Comparison of ENCODE assay signal across 23 cellular contexts in the genomic region with DNA sequence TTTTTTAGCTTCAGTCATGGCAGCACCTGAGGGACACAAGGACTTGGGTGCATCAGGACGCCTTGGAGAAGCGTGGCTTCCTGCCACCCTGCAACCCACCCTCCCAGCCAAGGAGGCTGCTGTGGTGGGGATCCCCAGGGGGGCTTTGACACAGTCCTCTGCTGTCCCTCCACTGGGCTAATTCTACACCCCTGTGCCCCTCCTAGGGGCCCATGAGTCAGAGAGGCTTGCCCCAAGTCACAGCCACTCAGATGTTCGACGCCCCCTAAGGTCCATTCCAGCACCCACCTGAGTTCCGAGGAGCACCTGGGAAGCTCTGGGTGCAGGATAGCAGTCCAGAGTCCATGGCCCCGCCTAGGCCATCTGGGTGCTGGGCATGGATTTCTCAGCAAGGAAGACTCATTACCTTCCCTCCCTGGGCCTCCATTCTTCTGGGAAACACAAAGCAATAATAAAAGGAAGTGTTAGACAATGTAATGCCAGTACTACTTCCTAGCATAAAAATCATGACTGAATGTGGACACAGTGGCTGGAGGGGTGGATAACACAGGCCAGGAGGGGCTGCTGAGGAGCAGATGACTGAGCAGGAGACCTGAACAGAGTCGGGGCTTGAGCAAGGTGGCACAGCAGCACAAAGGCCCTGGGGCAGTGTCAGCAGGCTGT. TPM values are rescaled to one million over a fixed set of nuclear protein-coding genes. Genes with fewer than 3 reads are reported as not detected.
A peak's percentile ranks its signal among the peaks of the same experiment; 100 is the strongest.
DNase-seq lines count a peak whose midpoint lies in the region; ATAC-seq, FAIRE-seq and TF ChIP-seq lines count a peak whose summit lies in the region.
"Had no signal": no experiment of that assay in that cellular context is flagged by ENCODE, and none has a peak within 500 bp of the region (broad histone marks: within the 10 kb centered on the region; RNA-seq: fewer than 3 reads in every experiment).

No MANE protein-coding gene starts in this region.

- H3K18ac ChIP-seq in neuronal stem cell (ENCODE audit: low read length) = no peak overlapping the region

- H2BK120ac ChIP-seq in neuronal stem cell (ENCODE audit: low read depth, low read length) = no peak overlapping the region

- H3K27me3 Mint-ChIP-seq in effector memory CD8-positive, alpha-beta T cell = peaks cover 24 to 46% of the 10 kb centered on the region in 2 donors

- H3K9ac ChIP-seq in endothelial cell of umbilical vein (replicated peaks; ENCODE audit: extremely low read depth, insufficient read depth, low read length) (no peak overlapping the region), neuronal stem cell (ENCODE audit: low read depth, low read length, poor library complexity) (no peak overlapping the region)

- POLR2A ChIA-PET in Panc1 (lab: Charles Lee) = no interaction called here
- POLR2A ChIA-PET in endothelial cell of umbilical vein (lab: Charles Lee) = no interaction called here

- H3K23ac ChIP-seq in neuronal stem cell (ENCODE audit: low read depth, low read length, poor library complexity) = no peak overlapping the region

- no peak overlapping the region for H3K4me3 Mint-ChIP-seq in effector memory CD8-positive, alpha-beta T cell
- H3K4me3 Mint-ChIP-seq: CD14-positive monocyte; CD8-positive, alpha-beta memory T cell; HFFc6 had no signal

- H3K4me2 ChIP-seq in endothelial cell of umbilical vein (ENCODE audit: insufficient read depth, low read length) (no peak overlapping the region), neuronal stem cell (ENCODE audit: insufficient read depth, low read length, poor library complexity, severe bottlenecking) (no peak overlapping the region)

- no peaks in the 10 kb centered on the region for H3K9me1 ChIP-seq in endothelial cell of umbilical vein (replicated peaks; ENCODE audit: control insufficient read depth, extremely low read depth, insufficient read depth, low read length)

- H3K27me3 ChIP-seq in Panc1 (ENCODE audit: control insufficient read depth, insufficient read depth, low read length) (no peaks in the 10 kb centered on the region), endothelial cell of umbilical vein (ENCODE audit: control insufficient read depth in 2 of 2, insufficient read depth in 2 of 2, low read length in 2 of 2) (peaks cover 10 to 22% of the 10 kb centered on the region in 2 experiments), neuronal stem cell (ENCODE audit: control insufficient read depth in 3 of 3, insufficient read depth in 3 of 3, low read depth in 1 of 3, low read length in 3 of 3) (peaks cover 0 to 45% (median 0%) of the 10 kb centered on the region in 3 experiments)

- dilution Hi-C loops in endothelial cell of umbilical vein (cut with MboI; ENCODE audit: extremely low pct_ligation_motif_present, low sequenced_read_pairs) = no loop called here

- H3K27ac ChIP-seq in Panc1 (ENCODE audit: low read length) (no peak overlapping the region; the same call in 1 of the 2 replicates), endothelial cell of umbilical vein (ENCODE audit: insufficient read depth, low read depth, low read length) (no peak overlapping the region), neuronal stem cell (replicated peaks; ENCODE audit: low read length) (no peak overlapping the region)
- H3K27ac ChIP-seq: SK-N-MC had no signal

- H3K36me3 ChIP-seq in Panc1 (ENCODE audit: control insufficient read depth, insufficient read depth, low read length) = no peaks in the 10 kb centered on the region
- no peaks in the 10 kb centered on the region for H3K36me3 ChIP-seq in endothelial cell of umbilical vein (ENCODE audit: control insufficient read depth in 2 of 2, extremely low read depth in 1 of 2, insufficient read depth in 2 of 2, low read length in 2 of 2)
- H3K36me3 ChIP-seq in neuronal stem cell (replicated peaks in 1 of 2; ENCODE audit: control insufficient read depth in 2 of 2, insufficient read depth in 2 of 2, low read length in 2 of 2) = no peaks in the 10 kb centered on the region
- H3K36me3 ChIP-seq: HAP-1 had no signal

- CTCF ChIA-PET in Panc1 (lab: Charles Lee) = no interaction called here
- CTCF ChIA-PET in endothelial cell of umbilical vein (lab: Charles Lee) = no interaction called here

- H3K79me1 ChIP-seq in neuronal stem cell (ENCODE audit: low read depth, low read length) = no peaks in the 10 kb centered on the region

- no peaks in the 10 kb centered on the region for H3K79me2 ChIP-seq in endothelial cell of umbilical vein (ENCODE audit: control insufficient read depth, insufficient read depth, low read length)

- no peak for ATAC-seq in Panc1
- ATAC-seq in omental fat pad (ENCODE audit: low FRiP score) = no peak
- ATAC-seq in effector memory CD8-positive, alpha-beta T cell (replicated peaks) = no peak
- ATAC-seq in HG03196 (IDR thresholded peaks at IDR 0.05; ENCODE audit: unreplicated experiment) = no peak

- no peaks in the 10 kb centered on the region for H3K9me3 ChIP-seq in Panc1 (ENCODE audit: control insufficient read depth, insufficient read depth, low read depth, low read length)
- H3K9me3 ChIP-seq in endothelial cell of umbilical vein (replicated peaks; ENCODE audit: control insufficient read depth, insufficient read depth, low read length) = no peaks in the 10 kb centered on the region
- no peaks in the 10 kb centered on the region for H3K9me3 ChIP-seq in neuronal stem cell (replicated peaks in 1 of 2; ENCODE audit: control insufficient read depth in 2 of 2, insufficient read depth in 1 of 2, low read depth in 1 of 2, low read length in 2 of 2)
- H3K9me3 ChIP-seq: HAP-1 had no signal

- H3K4ac ChIP-seq in neuronal stem cell (ENCODE audit: low read length) = no peak overlapping the region

- TF ChIP-seq POLR2A in endothelial cell of umbilical vein (IDR thresholded peaks at IDR 0.05; ENCODE audit: low read depth, low read length) = no peak

- intact Hi-C loops in Panc1 (cut with micrococcal nuclease; ENCODE audit: unreplicated experiment) = no loop called here
- intact Hi-C loops in endothelial cell of umbilical vein (cut with micrococcal nuclease) = no loop called here

- FAIRE-seq in endothelial cell of umbilical vein (lab: Jason Lieb, UNC) = no peak
- FAIRE-seq: GM12891 had no signal

- H4K8ac ChIP-seq in neuronal stem cell (ENCODE audit: low read depth, low read length) = no peak overlapping the region

- H3K14ac ChIP-seq in neuronal stem cell (ENCODE audit: low read length) = no peak overlapping the region

- H4K20me1 ChIP-seq in endothelial cell of umbilical vein (replicated peaks; ENCODE audit: control insufficient read depth, extremely low read depth, insufficient read depth, low read length) = no peaks in the 10 kb centered on the region

- no peak overlapping the region for H2BK5ac ChIP-seq in neuronal stem cell (ENCODE audit: low read length)

- H3K36me3 Mint-ChIP-seq in effector memory CD8-positive, alpha-beta T cell (ENCODE audit: insufficient read depth) = no peaks in the 10 kb centered on the region
- H3K36me3 Mint-ChIP-seq: CD14-positive monocyte; CD8-positive, alpha-beta memory T cell had no signal

- H3K9me3 Mint-ChIP-seq in effector memory CD8-positive, alpha-beta T cell = no peaks in the 10 kb centered on the region
- H3K9me3 Mint-ChIP-seq: CD14-positive monocyte; CD8-positive, alpha-beta memory T cell; HFFc6 had no signal

- in situ Hi-C loops in Panc1 (cut with HindIII; ENCODE audit: low pct_unique_long_range_greater_than_20kb, low sequenced_read_pairs) = no loop called here

- peak overlapping the region; percentile 79 for H2BK15ac ChIP-seq in neuronal stem cell (ENCODE audit: low read length)

- H2AFZ ChIP-seq in endothelial cell of umbilical vein (ENCODE audit: low read depth, low read length) = no peak overlapping the region
- H2AFZ ChIP-seq in neuronal stem cell (ENCODE audit: low read length) = no peak overlapping the region

- TF ChIP-seq CTCF in Panc1 (IDR thresholded peaks at IDR 0.05) (no peak), endothelial cell of umbilical vein (IDR thresholded peaks at IDR 0.05; ENCODE audit: extremely low read depth in 1 of 2, insufficient read depth in 1 of 2, low read depth in 1 of 2, low read length in 2 of 2) (no peak), omental fat pad (IDR thresholded peaks at IDR 0.05) (no peak)

- TSS peak; percentile 93 for BruUV-seq in Panc1 (replicated peaks; lab: Mats Ljungman, UMichigan)
- no TSS peak for BruUV-seq in endothelial cell of umbilical vein (replicated peaks; lab: Mats Ljungman, UMichigan)

- DNase-seq in Panc1 (ENCODE audit: low read depth, low spot score) = no peak
- peak; percentile 17 for DNase-seq in endothelial cell of umbilical vein (ENCODE audit: low read depth, low spot score)
- no peak for DNase-seq in neuronal stem cell (ENCODE audit: low spot score)
- DNase-seq in omental fat pad (ENCODE audit: low spot score) = no peak
- DNase-seq in effector memory CD8-positive, alpha-beta T cell = no peak
- no peak for DNase-seq in NCI-H2029 (lab: John Stamatoyannopoulos, UW)
- DNase-seq: CD8-positive, alpha-beta memory T cell; DMS79 treated with DMSO at 0.1 percent for 48 hours; GF-D8; HFFc6; IMR-90; KG1; MM.1S; NCI-H2029 treated with DMSO at 0.1 percent for 48 hours; NCI-H446 treated with DMSO at 0.1 percent for 48 hours; NCI-H526; SIG-M5 had no signal

- peaks cover 4 to 8% of the 10 kb centered on the region in 2 donors for H3K4me1 Mint-ChIP-seq in effector memory CD8-positive, alpha-beta T cell (ENCODE audit: low read depth in 2 of 2)

- H2AK5ac ChIP-seq in neuronal stem cell (ENCODE audit: low read depth, low read length) = peak overlapping the region; percentile 28

- H3K4me1 ChIP-seq in Panc1 (ENCODE audit: control insufficient read depth, insufficient read depth, low read length) (no peaks in the 10 kb centered on the region; the same call in 1 of the 2 replicates), endothelial cell of umbilical vein (ENCODE audit: control insufficient read depth, extremely low read depth, insufficient read depth, low read length) (no peaks in the 10 kb centered on the region), neuronal stem cell (ENCODE audit: control insufficient read depth in 2 of 2, insufficient read depth in 1 of 2, low read depth in 1 of 2, low read length in 2 of 2) (no peaks in the 10 kb centered on the region)
- H3K4me1 ChIP-seq: HAP-1 had no signal

- no peak overlapping the region for H4K91ac ChIP-seq in neuronal stem cell (ENCODE audit: low read depth, low read length, poor library complexity)

- WGBS in neuronal stem cell (ENCODE audit: extremely low coverage in 2 of 2, insufficient read length in 2 of 2, insufficient replicate concordance in 1 of 2), 2 donors = no CpG with 5 or more reads among the region's 7 CpGs

- H3K4me3 ChIP-seq in Panc1 (ENCODE audit: low read depth in 2 of 2, low read length in 2 of 2) (no peak overlapping the region), endothelial cell of umbilical vein (replicated peaks in 1 of 3; ENCODE audit: insufficient read depth in 1 of 3, low read depth in 1 of 3, low read length in 3 of 3) (no peak overlapping the region), neuronal stem cell (ENCODE audit: low read length in 2 of 2) (no peak overlapping the region)
- H3K4me3 ChIP-seq: HAP-1, SK-N-MC had no signal

- no peak overlapping the region for H3K27ac Mint-ChIP-seq in effector memory CD8-positive, alpha-beta T cell
- H3K27ac Mint-ChIP-seq: CD14-positive monocyte; CD8-positive, alpha-beta memory T cell; HFFc6 had no signal

- no peak overlapping the region for H2BK12ac ChIP-seq in neuronal stem cell (ENCODE audit: low read length)

RNA-seq across cellular contexts. Expression of a gene that starts 3.7 kb away (rescaled TPM):
- total RNA-seq in Panc1 (2021; ENCODE audit: unreplicated experiment) (65.3 TPM), endothelial cell of umbilical vein (not detected in 2 replicates), omental fat pad (not detected)
- 236 TPM for polyA plus RNA-seq in Panc1 (2012; ENCODE audit: insufficient read length)
- polyA plus RNA-seq in endothelial cell of umbilical vein = not detected in 2 replicates
- not detected in 2 replicates for polyA plus RNA-seq in endothelial cell of umbilical vein (2011; cell fraction: cytosol; rRNA removed)
- not detected in 2 replicates for polyA plus RNA-seq in endothelial cell of umbilical vein (2011; cell fraction: nucleus; rRNA removed)
- not detected in 2 replicates for polyA plus RNA-seq in endothelial cell of umbilical vein (2012)
- polyA minus RNA-seq in endothelial cell of umbilical vein = not detected in 2 replicates
- not detected for polyA minus RNA-seq in endothelial cell of umbilical vein (2011; cell fraction: cytosol; rRNA and poly(A)+ RNA removed)
- not detected in 2 replicates for polyA minus RNA-seq in endothelial cell of umbilical vein (2011; cell fraction: nucleus; rRNA and poly(A)+ RNA removed)
- polyA plus RNA-seq in neuronal stem cell (2013, experiment 1 of 2) = not detected
- not detected for polyA plus RNA-seq in neuronal stem cell (2013, experiment 2 of 2)
- total RNA-seq: A673; CD8-positive, alpha-beta memory T cell; HFFc6; IMR-90 had no signal
- polyA plus RNA-seq: CD14-positive monocyte; CD8-positive, alpha-beta memory T cell; IMR-90 had no signal

RNA-seq across cellular contexts. Expression of a gene that starts 31.8 kb away (rescaled TPM):
- 7.3 TPM for total RNA-seq in Panc1 (2021; ENCODE audit: unreplicated experiment)
- 13.0 TPM for polyA plus RNA-seq in Panc1 (2012; ENCODE audit: insufficient read length)
- total RNA-seq in endothelial cell of umbilical vein = not detected in 2 replicates
- not detected in 2 replicates for polyA plus RNA-seq in endothelial cell of umbilical vein
- not detected in 2 replicates for polyA plus RNA-seq in endothelial cell of umbilical vein (2011; cell fraction: cytosol; rRNA removed)
- not detected in 2 replicates for polyA plus RNA-seq in endothelial cell of umbilical vein (2011; cell fraction: nucleus; rRNA removed)
- polyA plus RNA-seq in endothelial cell of umbilical vein (2012) = not detected in 2 replicates
- not detected in 2 replicates for polyA minus RNA-seq in endothelial cell of umbilical vein
- polyA minus RNA-seq in endothelial cell of umbilical vein (2011; cell fraction: cytosol; rRNA and poly(A)+ RNA removed) = 1.1 TPM
- polyA minus RNA-seq in endothelial cell of umbilical vein (2011; cell fraction: nucleus; rRNA and poly(A)+ RNA removed) = not detected in 2 replicates
- not detected for polyA plus RNA-seq in neuronal stem cell (2013, experiment 1 of 2)
- polyA plus RNA-seq in neuronal stem cell (2013, experiment 2 of 2) = not detected
- not detected for total RNA-seq in omental fat pad
- total RNA-seq: A673; CD8-positive, alpha-beta memory T cell; HFFc6; IMR-90 had no signal
- polyA plus RNA-seq: CD14-positive monocyte; CD8-positive, alpha-beta memory T cell; IMR-90 had no signal

RNA-seq across cellular contexts. Expression of a gene that starts 45.6 kb away (rescaled TPM):
- total RNA-seq in Panc1 (2021; ENCODE audit: unreplicated experiment) (not detected), endothelial cell of umbilical vein (not detected in 2 replicates), omental fat pad (not detected)
- 0.19 TPM for polyA plus RNA-seq in Panc1 (2012; ENCODE audit: insufficient read length)
- polyA plus RNA-seq in endothelial cell of umbilical vein = not detected in 2 replicates
- polyA plus RNA-seq in endothelial cell of umbilical vein (2011; cell fraction: cytosol; rRNA removed) = not detected in 2 replicates
- not detected in 2 replicates for polyA plus RNA-seq in endothelial cell of umbilical vein (2011; cell fraction: nucleus; rRNA removed)
- polyA plus RNA-seq in endothelial cell of umbilical vein (2012) = not detected in 2 replicates
- polyA minus RNA-seq in endothelial cell of umbilical vein = not detected in 2 replicates
- polyA minus RNA-seq in endothelial cell of umbilical vein (2011; cell fraction: cytosol; rRNA and poly(A)+ RNA removed) = 0.72 TPM
- not detected in 2 replicates for polyA minus RNA-seq in endothelial cell of umbilical vein (2011; cell fraction: nucleus; rRNA and poly(A)+ RNA removed)
- not detected for polyA plus RNA-seq in neuronal stem cell (2013, experiment 1 of 2)
- not detected for polyA plus RNA-seq in neuronal stem cell (2013, experiment 2 of 2)
- total RNA-seq: A673; CD8-positive, alpha-beta memory T cell; HFFc6; IMR-90 had no signal
- polyA plus RNA-seq: CD14-positive monocyte; CD8-positive, alpha-beta memory T cell; IMR-90 had no signal

Comparison
In these comparisons a context has a peak if more than half of its experiments do, and no peak if none do; other contexts are left out.
1. RNA of a gene that starts 3.7 kb away (total RNA-seq): 65.3 TPM in Panc1 (single experiment); not detected in endothelial cell of umbilical vein and not detected in omental fat pad; every median in the first group is over 10 times any median in the second.